ENCODE assay signal across 25 cellular contexts in the genomic region with DNA sequence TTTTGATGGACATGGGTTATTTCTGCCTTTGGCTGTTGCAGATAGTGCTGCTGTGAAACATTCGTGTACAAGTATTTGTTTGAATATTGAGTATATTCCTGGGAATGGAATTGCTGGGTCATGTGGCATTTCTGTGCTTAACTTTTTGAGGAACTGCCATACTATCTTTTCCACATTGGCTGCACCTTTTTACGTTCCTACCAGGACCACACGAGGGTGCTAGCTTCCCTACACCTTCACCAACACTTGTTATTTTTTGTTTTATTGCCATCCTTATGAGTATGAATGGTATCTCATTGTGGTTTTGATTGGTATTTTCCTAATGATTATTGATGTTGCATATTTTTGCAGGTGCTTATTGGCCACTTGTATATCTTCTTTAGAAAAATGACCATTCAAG. TPM values are rescaled to one million over a fixed set of nuclear protein-coding genes. Genes with fewer than 3 reads are reported as not detected.
DNase-seq lines count a peak whose midpoint lies in the region; ATAC-seq and TF ChIP-seq lines count a peak whose summit lies in the region.
"Had no signal": no experiment of that assay in that cellular context is flagged by ENCODE, and none has a peak within 500 bp of the region (broad histone marks: within the 10 kb centered on the region; RNA-seq: fewer than 3 reads in every experiment).

No MANE protein-coding gene starts in this region.

- no peak for DNase-seq in activated T-cell treated with anti-CD3 and anti-CD28 coated beads, Interleukin-2, amount 50 U/mL, for 24 hours
- no peak for DNase-seq in activated T-cell treated with anti-CD3 and anti-CD28 coated beads, Interleukin-2, amount 50 U/mL, for 1 hour
- DNase-seq in chondrocyte (ENCODE audit: low spot score) (no peak), T-helper 2 cell (no peak), NCI-H2196 treated with DMSO at 0.1 percent for 48 hours (lab: John Stamatoyannopoulos, UW; ENCODE audit: unreplicated experiment) (no peak)
- no peak for DNase-seq in stimulated activated CD8-positive, alpha-beta memory T cell treated with anti-CD3 and anti-CD28 coated beads, Interleukin-4, amount 100 ng/mL, for 48 hours
- DNase-seq: activated CD4-positive, alpha-beta T cell treated with anti-CD3 and anti-CD28 coated beads, Interleukin-2, amount 50 U/mL, for 1 hour; activated CD8-positive, alpha-beta memory T cell treated with anti-CD3 and anti-CD28 coated beads, Interleukin-2, amount 50 U/mL, for 4 hours; activated effector memory CD4-positive, alpha-beta T cell treated with anti-CD3 and anti-CD28 coated beads, Interleukin-2, amount 50 U/mL, for 16 hours; hypothalamus; islet precursor cell; mucosa of descending colon; NCI-H1105; NCI-H2081; NK-92 treated with Interleukin-12 subunit alpha and Interleukin-12 subunit beta, amount 100 ng/mL, for 24 hours; spleen; stimulated activated CD4-positive, alpha-beta T cell treated with anti-CD3 and anti-CD28 coated beads, Interleukin-4, amount 100 ng/mL, for 4 hours; T-cell had no signal

- H3K27ac Mint-ChIP-seq in activated T-cell treated with anti-CD3 and anti-CD28 coated beads, Interleukin-2, amount 50 U/mL, for 24 hours, result peak overlapping the region; percentile 47
- H3K27ac Mint-ChIP-seq in chondrocyte (ENCODE audit: unreplicated experiment), result no peak overlapping the region
- H3K27ac Mint-ChIP-seq: neural progenitor cell, T-cell had no signal

- H3K4me2 ChIP-seq in OCI-LY3 (ENCODE audit: low read length), result no peak overlapping the region
- H3K4me2 ChIP-seq: A549; BLaER1 treated with 17β-estradiol and CSF1 and Interleukin-3, amounts not matched to agents 10 nM and 100 nM; neural progenitor cell had no signal

- H3K4me1 Mint-ChIP-seq in activated T-cell treated with anti-CD3 and anti-CD28 coated beads, Interleukin-2, amount 50 U/mL, for 24 hours (ENCODE audit: low read depth), result peaks cover 20% of the 10 kb centered on the region
- no peaks in the 10 kb centered on the region for H3K4me1 Mint-ChIP-seq in chondrocyte (ENCODE audit: low read depth)
- H3K4me1 Mint-ChIP-seq: neural progenitor cell had no signal

- no peak overlapping the region for H2AFZ ChIP-seq in OCI-LY3 (ENCODE audit: low read depth, low read length)
- H2AFZ ChIP-seq: neural progenitor cell had no signal

- TF ChIP-seq CTCF in OCI-LY3 (IDR thresholded peaks at IDR 0.05; ENCODE audit: low read depth, low read length) (peak; percentile 40), chondrocyte (IDR thresholded peaks at IDR 0.05) (peak; percentile 42)

- H3K79me2 ChIP-seq in OCI-LY3 (ENCODE audit: low read length), result peaks cover 25% of the 10 kb centered on the region

- peaks cover 80% of the 10 kb centered on the region for H3K36me3 Mint-ChIP-seq in activated T-cell treated with anti-CD3 and anti-CD28 coated beads, Interleukin-2, amount 50 U/mL, for 24 hours (ENCODE audit: low read depth)
- H3K36me3 Mint-ChIP-seq in chondrocyte (ENCODE audit: low read depth), result peaks cover 30% of the 10 kb centered on the region

- H3K4me3 ChIP-seq in OCI-LY3 (ENCODE audit: low read length), result no peak overlapping the region
- H3K4me3 ChIP-seq: A549; BLaER1 treated with 17β-estradiol and CSF1 and Interleukin-3, amounts not matched to agents 10 nM and 100 nM; cardiac muscle cell; mucosa of descending colon; neural progenitor cell; prostate gland; spleen had no signal

- H4K20me1 ChIP-seq in OCI-LY3 (ENCODE audit: insufficient read depth, low read length), result peaks cover 18% of the 10 kb centered on the region; the same call in 1 of the 2 replicates

- no peak overlapping the region for H3K27ac ChIP-seq in OCI-LY3 (ENCODE audit: low read length)
- H3K27ac ChIP-seq: A549; BLaER1 treated with 17β-estradiol and CSF1 and Interleukin-3, amounts not matched to agents 10 nM and 100 nM; cardiac muscle cell; neural progenitor cell; prostate gland; spleen had no signal

- peaks cover 23% of the 10 kb centered on the region for H3K4me1 ChIP-seq in OCI-LY3 (ENCODE audit: low read length)
- H3K4me1 ChIP-seq: A549, neural progenitor cell had no signal

- H3K9me3 ChIP-seq in OCI-LY3 (ENCODE audit: insufficient read depth, low read length), result no peaks in the 10 kb centered on the region
- H3K9me3 ChIP-seq: A549; BLaER1 treated with 17β-estradiol and CSF1 and Interleukin-3, amounts not matched to agents 10 nM and 100 nM; mucosa of descending colon; prostate gland; spleen had no signal

- peaks cover 65% of the 10 kb centered on the region for H3K36me3 ChIP-seq in OCI-LY3 (replicated peaks; ENCODE audit: low read depth, low read length)
- H3K36me3 ChIP-seq: prostate gland had no signal

- no peak overlapping the region for H3K4me3 Mint-ChIP-seq in activated T-cell treated with anti-CD3 and anti-CD28 coated beads, Interleukin-2, amount 50 U/mL, for 24 hours
- H3K4me3 Mint-ChIP-seq in chondrocyte (ENCODE audit: unreplicated experiment), result no peak overlapping the region
- H3K4me3 Mint-ChIP-seq: neural progenitor cell, T-cell had no signal

- H3K9ac ChIP-seq in OCI-LY3 (ENCODE audit: low read length), result no peak overlapping the region
- H3K9ac ChIP-seq: BLaER1 treated with 17β-estradiol and CSF1 and Interleukin-3, amounts not matched to agents 10 nM and 100 nM; neural progenitor cell had no signal

- no peaks in the 10 kb centered on the region for H3K9me3 Mint-ChIP-seq in activated T-cell treated with anti-CD3 and anti-CD28 coated beads, Interleukin-2, amount 50 U/mL, for 24 hours
- no peaks in the 10 kb centered on the region for H3K9me3 Mint-ChIP-seq in chondrocyte (ENCODE audit: low read depth)
- H3K9me3 Mint-ChIP-seq: neural progenitor cell, T-cell had no signal

- no peaks in the 10 kb centered on the region for H3K27me3 ChIP-seq in OCI-LY3 (ENCODE audit: low read depth, low read length)
- H3K27me3 ChIP-seq: BLaER1 treated with 17β-estradiol and CSF1 and Interleukin-3, amounts not matched to agents 10 nM and 100 nM; cardiac muscle cell; neural progenitor cell; spleen had no signal

- no peaks in the 10 kb centered on the region for H3K27me3 Mint-ChIP-seq in activated T-cell treated with anti-CD3 and anti-CD28 coated beads, Interleukin-2, amount 50 U/mL, for 24 hours
- H3K27me3 Mint-ChIP-seq in chondrocyte (ENCODE audit: low read depth), result no peaks in the 10 kb centered on the region
- H3K27me3 Mint-ChIP-seq: T-cell had no signal

- no peak for ATAC-seq in HG02798 (IDR thresholded peaks at IDR 0.05; ENCODE audit: poor library complexity, unreplicated experiment)
- ATAC-seq: A549, mucosa of descending colon, T-cell had no signal

RNA-seq across cellular contexts. Expression of a gene that starts 47.8 kb away (rescaled TPM):
- 139 to 152 TPM (median 140 TPM) in 3 replicates for total RNA-seq in chondrocyte
